Comparison of ENCODE assay signal across 10 cellular contexts in genomic region chr5:40428129-40428528, GRCh38.
DNase-seq lines count a peak whose midpoint lies in the region; ATAC-seq, FAIRE-seq and TF ChIP-seq lines count a peak whose summit lies in the region.
"Had no signal": no experiment of that assay in that cellular context is flagged by ENCODE, and none has a peak within 500 bp of the region (broad histone marks: within the 10 kb centered on the region; RNA-seq: fewer than 3 reads in every experiment).

No MANE protein-coding gene starts in this region.

- intact Hi-C loops in GM12878 (cut with micrococcal nuclease; ENCODE audit: unreplicated experiment): no loop called here
- intact Hi-C loops in naive thymus-derived CD4-positive, alpha-beta T cell (cut with micrococcal nuclease): no loop called here

- SMC1A ChIA-PET in GM12878 (lab: Charles Lee; ENCODE audit: uncharacterized antibody, unreplicated experiment): interaction anchor here (0.9 to 1.7 kb wide), 4 partner anchors 9 to 256 kb away, joined by 3 to 9 read pairs (median 3); no protein-coding TSS in a partner anchor

- no peak for TF ChIP-seq CTCF in GM12878 (IDR thresholded peaks at IDR 0.05 in 2 of 3, conservative IDR thresholded peaks at IDR 0.05 in 1 of 3; ENCODE audit: control insufficient read depth in 2 of 3, extremely low read depth in 1 of 3, insufficient read depth in 1 of 3, low read depth in 3 of 3, low read length in 3 of 3)

- H3K9me3 ChIP-seq in GM12878 (replicated peaks; ENCODE audit: control insufficient read depth, insufficient read depth, low read length): no peaks in the 10 kb centered on the region; the same call in 1 of the 3 replicates
- H3K9me3 ChIP-seq in naive thymus-derived CD4-positive, alpha-beta T cell (ENCODE audit: control insufficient read depth in 2 of 3, low read length in 3 of 3): no peaks in the 10 kb centered on the region

- H3K9me3 Mint-ChIP-seq in naive thymus-derived CD4-positive, alpha-beta T cell: peaks cover 0 to 20% (median 4%) of the 10 kb centered on the region in 11 donors

- H3K36me3 Mint-ChIP-seq in naive thymus-derived CD4-positive, alpha-beta T cell: peaks cover 0 to 32% (median 0%) of the 10 kb centered on the region in 5 donors
- H3K36me3 Mint-ChIP-seq: memory B cell had no signal

- in situ Hi-C loops in GM12878 (cut with MboI): no loop called here

- no peaks in the 10 kb centered on the region for H3K27me3 Mint-ChIP-seq in naive thymus-derived CD4-positive, alpha-beta T cell
- H3K27me3 Mint-ChIP-seq: memory B cell had no signal

- FAIRE-seq in GM12878 (lab: Jason Lieb, UNC): no peak

- DNase-seq in GM03348 (ENCODE audit: low spot score): peak; percentile 60
- DNase-seq in HT1080 (ENCODE audit: low read depth): peak; percentile 58
- no peak for DNase-seq in GM12878 (ENCODE audit: low read depth, low spot score)
- DNase-seq in naive thymus-derived CD4-positive, alpha-beta T cell: no peak
- no peak for DNase-seq in effector CD4-positive, alpha-beta T cell
- DNase-seq in NCI-H1092 (lab: John Stamatoyannopoulos, UW): no peak
- DNase-seq in ecto neural progenitor cell (ENCODE audit: low spot score): no peak
- no peak for DNase-seq in HUDEP-2 (lab: John Stamatoyannopoulos, UW; ENCODE audit: unreplicated experiment in 76 of 76)

- POLR2A ChIA-PET in GM12878 (lab: Charles Lee): no interaction called here
- POLR2A ChIA-PET in naive thymus-derived CD4-positive, alpha-beta T cell (lab: Charles Lee): interaction anchor here (0.6 kb wide), 1 partner anchor 13 kb away, joined by 3 read pairs; no protein-coding TSS in a partner anchor

- no peak overlapping the region for H3K9ac ChIP-seq in GM12878 (ENCODE audit: control insufficient read depth, insufficient read depth, low read length)

- H3K4me2 ChIP-seq in GM12878 (ENCODE audit: control insufficient read depth, insufficient read depth): no peak overlapping the region

- H3K36me3 ChIP-seq in GM12878 (ENCODE audit: control insufficient read depth in 2 of 2, insufficient read depth in 2 of 2, low read length in 1 of 2): no peaks in the 10 kb centered on the region
- H3K36me3 ChIP-seq in naive thymus-derived CD4-positive, alpha-beta T cell (ENCODE audit: control insufficient read depth in 2 of 3, insufficient read depth in 3 of 3, low read length in 3 of 3): no peaks in the 10 kb centered on the region

- no TSS peak for BruUV-seq in GM12878 (replicated peaks; lab: Mats Ljungman, UMichigan)

- no peaks in the 10 kb centered on the region for H3K27me3 ChIP-seq in GM12878 (replicated peaks in 1 of 2; ENCODE audit: control insufficient read depth in 2 of 2, insufficient read depth in 2 of 2, low read length in 1 of 2)
- no peaks in the 10 kb centered on the region for H3K27me3 ChIP-seq in naive thymus-derived CD4-positive, alpha-beta T cell (ENCODE audit: control insufficient read depth in 2 of 2, insufficient read depth in 2 of 2, low read length in 2 of 2)

- TF ChIP-seq EP300 in GM12878 (IDR thresholded peaks at IDR 0.05; ENCODE audit: borderline replicate concordance in 1 of 2, control insufficient read depth in 1 of 2, low read depth in 2 of 2, low read length in 2 of 2): no peak

- no peak for TF ChIP-seq POLR2A in GM12878 (IDR thresholded peaks at IDR 0.05; ENCODE audit: low read depth, low read length)

- H3K4me1 Mint-ChIP-seq in naive thymus-derived CD4-positive, alpha-beta T cell: peaks cover 0 to 40% (median 14%) of the 10 kb centered on the region in 7 donors

- no peak for ATAC-seq in GM12878
- ATAC-seq in naive thymus-derived CD4-positive, alpha-beta T cell: peak; percentile 71

- H3K4me1 ChIP-seq in GM12878 (ENCODE audit: control insufficient read depth, insufficient read depth, low read length): no peaks in the 10 kb centered on the region
- H3K4me1 ChIP-seq in naive thymus-derived CD4-positive, alpha-beta T cell (ENCODE audit: control insufficient read depth in 2 of 2, insufficient read depth in 2 of 2, low read length in 2 of 2): peaks cover 0 to 15% of the 10 kb centered on the region in 2 donors

- no peaks in the 10 kb centered on the region for H4K20me1 ChIP-seq in GM12878 (ENCODE audit: control insufficient read depth, insufficient read depth)

- no peak overlapping the region for H2AFZ ChIP-seq in GM12878 (ENCODE audit: control insufficient read depth, low read depth, low read length)

- no peak for TF ChIP-seq RAD21 in GM12878 (IDR thresholded peaks at IDR 0.05; ENCODE audit: insufficient read depth, low read depth, low read length)

- CTCF ChIA-PET in GM12878 (lab: Yijun Ruan, JAX): interaction anchor here (0.6 to 1.5 kb wide), 2 partner anchors 10 to 14 kb away, joined by 3 read pairs; no protein-coding TSS in a partner anchor
- CTCF ChIA-PET in naive thymus-derived CD4-positive, alpha-beta T cell (lab: Charles Lee): interaction anchor here (0.8 kb wide), 1 partner anchor 409 kb away, joined by 3 read pairs; no protein-coding TSS in a partner anchor

- no peaks in the 10 kb centered on the region for H3K79me2 ChIP-seq in GM12878 (ENCODE audit: control insufficient read depth, insufficient read depth, low read length)

- RAD21 ChIA-PET in GM12878 (lab: Charles Lee; ENCODE audit: unreplicated experiment): interaction anchor here (0.7 kb wide), 1 partner anchor 8 kb away, joined by 3 read pairs; no protein-coding TSS in a partner anchor

- H3K27ac Mint-ChIP-seq in naive thymus-derived CD4-positive, alpha-beta T cell: peak overlapping the region in 2 of 9 donors; percentile 1 to 91
- H3K27ac Mint-ChIP-seq: memory B cell had no signal

- H3K4me3 ChIP-seq in GM12878: no peak overlapping the region
- no peak overlapping the region for H3K4me3 ChIP-seq in naive thymus-derived CD4-positive, alpha-beta T cell (ENCODE audit: low read length)

- H3K27ac ChIP-seq in GM12878 (ENCODE audit: control insufficient read depth, insufficient read depth): no peak overlapping the region
- no peak overlapping the region for H3K27ac ChIP-seq in naive thymus-derived CD4-positive, alpha-beta T cell (ENCODE audit: low read depth, low read length)
- H3K27ac ChIP-seq: VCaP had no signal

- WGBS in GM12878 (ENCODE audit: insufficient coverage, insufficient replicate concordance, low lambda C conversion rate, missing lambda C conversion rate): 0% methylated on average over 1 of the region's 1 CpG

- H3K4me3 Mint-ChIP-seq in naive thymus-derived CD4-positive, alpha-beta T cell: no peak overlapping the region
- H3K4me3 Mint-ChIP-seq: memory B cell had no signal

TF ChIP-seq in GM12878, 131 proteins besides CTCF, POLR2A, EP300 and RAD21:
- TF ChIP-seq PKNOX1 (IDR thresholded peaks at IDR 0.05): peak; percentile 66
- no peak for TF ChIP-seq RELA (IDR thresholded peaks at IDR 0.05; ENCODE audit: borderline replicate concordance, partially characterized antibody)

Comparison
In these comparisons a context has a peak if more than half of its experiments do, and no peak if none do; other contexts are left out.
1. DNase-seq: peak in GM03348 (single experiment) and HT1080 (single experiment); none in GM12878 (single experiment), naive thymus-derived CD4-positive, alpha-beta T cell (0 of 9), effector CD4-positive, alpha-beta T cell (single experiment), NCI-H1092 (single experiment), ecto neural progenitor cell (single experiment) and HUDEP-2 (0 of 76).